14 cellular contexts compared by ENCODE assay signal in the genomic region with DNA sequence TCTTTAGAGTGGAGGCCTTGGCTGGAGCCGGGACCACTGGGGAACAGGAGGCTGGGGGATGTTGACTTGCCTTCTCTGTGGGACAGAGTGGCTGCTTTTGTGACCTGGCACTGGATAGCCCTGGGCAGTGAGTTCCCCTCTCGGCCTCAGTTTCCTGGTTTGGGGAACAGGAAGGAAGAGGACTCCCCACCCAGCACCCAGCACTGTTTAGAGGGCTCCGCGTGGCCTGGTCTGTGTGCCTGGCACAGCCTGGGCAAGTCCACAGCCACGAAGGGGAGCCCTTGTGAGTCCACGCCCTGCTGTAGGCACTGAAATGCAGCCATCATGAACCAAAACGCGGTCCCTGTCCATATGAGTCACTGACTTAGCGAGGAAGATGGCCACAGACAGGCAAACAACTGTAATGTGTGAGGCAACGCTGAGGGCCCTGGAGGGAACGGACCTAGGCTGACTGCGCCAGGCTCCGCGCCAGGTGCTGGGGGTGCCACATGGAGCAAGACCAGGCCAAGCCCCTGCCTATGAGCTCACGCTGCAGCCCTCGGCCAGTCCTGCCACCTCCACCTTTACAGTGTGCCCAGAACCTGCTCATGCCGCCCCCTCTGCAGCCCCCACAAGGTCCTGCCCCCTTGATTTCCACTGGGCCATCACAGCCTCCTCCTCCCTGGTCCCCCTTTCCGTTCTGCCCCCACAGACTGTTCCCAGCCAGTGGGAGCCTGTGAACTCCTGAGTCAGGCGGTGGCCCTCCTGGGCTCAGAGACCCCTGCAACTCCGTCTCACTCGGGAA. TPM values are rescaled to one million over a fixed set of nuclear protein-coding genes. Genes with fewer than 3 reads are reported as not detected.
DNase-seq lines count a peak whose midpoint lies in the region; FAIRE-seq and TF ChIP-seq lines count a peak whose summit lies in the region.
"Had no signal": no experiment of that assay in that cellular context is flagged by ENCODE, and none has a peak within 500 bp of the region (broad histone marks: within the 10 kb centered on the region; RNA-seq: fewer than 3 reads in every experiment).

No MANE protein-coding gene starts in this region.

- 79% methylated on average over 15 of the region's 21 CpGs for WGBS in esophagus muscularis mucosa

- no peak for DNase-seq in AG04450 (ENCODE audit: low read depth, low spot score)
- DNase-seq in RWPE1 (ENCODE audit: low spot score) = peak; percentile 42
- DNase-seq in esophagus muscularis mucosa (ENCODE audit: extremely low spot score) = no peak
- no peak for DNase-seq in neural crest cell (ENCODE audit: low read depth, low spot score)
- no peak for DNase-seq in KG1 (lab: John Stamatoyannopoulos, UW)
- DNase-seq in central memory CD4-positive, alpha-beta T cell = no peak
- no peak for DNase-seq in HT-29 (ENCODE audit: low spot score)
- DNase-seq in urothelium cell line (ENCODE audit: low spot score) = no peak
- DNase-seq: gastrocnemius medialis, NCI-H1048, NCI-H345 had no signal

- no peak for TF ChIP-seq POLR2A in esophagus muscularis mucosa (IDR thresholded peaks at IDR 0.05; ENCODE audit: low read depth)

- CTCF ChIA-PET in AG04450 (lab: Charles Lee) = interaction anchor here (1.2 kb wide), 1 partner anchor 26 kb away, joined by 3 read pairs; no protein-coding TSS in a partner anchor
- CTCF ChIA-PET in RWPE1 (lab: Yijun Ruan, JAX) = no interaction called here

- H3K36me3 Mint-ChIP-seq in neural crest cell (ENCODE audit: low read depth) = no peaks in the 10 kb centered on the region
- H3K36me3 Mint-ChIP-seq: WTC11 had no signal

- FAIRE-seq in urothelium cell line (lab: Jason Lieb, UNC) = no peak

- intact Hi-C loops in esophagus muscularis mucosa (cut with DNase I) = no loop called here

- no peaks in the 10 kb centered on the region; the same call in 1 of the 2 replicates for H3K9me3 ChIP-seq in AG04450 (ENCODE audit: control insufficient read depth, insufficient read depth, low read length)
- H3K9me3 ChIP-seq in esophagus muscularis mucosa = no peaks in the 10 kb centered on the region
- H3K9me3 ChIP-seq: gastrocnemius medialis had no signal

- H3K27me3 ChIP-seq in AG04450 (ENCODE audit: control insufficient read depth, insufficient read depth, low read length) (no peaks in the 10 kb centered on the region), esophagus muscularis mucosa (no peaks in the 10 kb centered on the region)
- H3K27me3 ChIP-seq: gastrocnemius medialis had no signal

- POLR2A ChIA-PET in AG04450 (lab: Yijun Ruan, JAX) = no interaction called here
- POLR2A ChIA-PET in RWPE1 (lab: Yijun Ruan, JAX; ENCODE audit: low non-redundant PET) = no interaction called here

- H3K4me3 ChIP-seq in AG04450 (ENCODE audit: low read depth, low read length) = no peak overlapping the region
- H3K4me3 ChIP-seq in esophagus muscularis mucosa = no peak overlapping the region
- H3K4me3 ChIP-seq: gastrocnemius medialis had no signal

- peaks cover 22% of the 10 kb centered on the region for H3K4me1 Mint-ChIP-seq in neural crest cell

- no peak for TF ChIP-seq EP300 in esophagus muscularis mucosa (IDR thresholded peaks at IDR 0.05)

- no peaks in the 10 kb centered on the region for H3K36me3 ChIP-seq in esophagus muscularis mucosa
- H3K36me3 ChIP-seq: gastrocnemius medialis had no signal

- no peaks in the 10 kb centered on the region for H3K9me3 Mint-ChIP-seq in neural crest cell
- H3K9me3 Mint-ChIP-seq: WTC11 had no signal

- peaks cover 32 to 79% (median 66%) of the 10 kb centered on the region in 4 donors for H3K4me1 ChIP-seq in esophagus muscularis mucosa
- H3K4me1 ChIP-seq: gastrocnemius medialis had no signal

- no peak overlapping the region for H3K4me3 Mint-ChIP-seq in neural crest cell
- H3K4me3 Mint-ChIP-seq: WTC11 had no signal

- H3K27ac Mint-ChIP-seq in neural crest cell (ENCODE audit: unreplicated experiment) = peak overlapping the region; percentile 43

- H3K27ac ChIP-seq in AG04450 (ENCODE audit: low read depth, low read length) (peak overlapping the region; percentile 65), RWPE1 (peak overlapping the region; percentile 79), esophagus muscularis mucosa (replicated peaks in 1 of 4) (peak overlapping the region; percentile 18 to 71 (median 67))
- H3K27ac ChIP-seq: gastrocnemius medialis, parathyroid adenoma had no signal

- H3K27me3 Mint-ChIP-seq in neural crest cell (ENCODE audit: low read depth) = no peaks in the 10 kb centered on the region

- no peak for TF ChIP-seq CTCF in AG04450 (IDR thresholded peaks at IDR 0.05; ENCODE audit: low read depth, low read length)
- no peak for TF ChIP-seq CTCF in RWPE1 (conservative IDR thresholded peaks at IDR 0.05; ENCODE audit: low read depth)
- TF ChIP-seq CTCF in esophagus muscularis mucosa (IDR thresholded peaks at IDR 0.05) = no peak
- TF ChIP-seq CTCF in neural crest cell (conservative IDR thresholded peaks at IDR 0.05) = no peak

RNA-seq across cellular contexts. Expression of a gene that starts 35.5 kb away (rescaled TPM):
- 10.4 and 12.4 TPM in 2 replicates for polyA plus RNA-seq in AG04450 (2011; rRNA removed)
- 17.5 and 21.6 TPM in 2 replicates for polyA minus RNA-seq in AG04450 (2011; rRNA and poly(A)+ RNA removed)
- total RNA-seq in esophagus muscularis mucosa = 10 to 100 TPM in 2 of 4 donors, 1 to 10 TPM in 2; 8.3 to 18.4 (median 11.0) TPM
- total RNA-seq in neural crest cell = 54.4 and 56.8 TPM in 2 replicates
- total RNA-seq in HT-29 (2014; rRNA removed; shearing (Covaris generic)) = 42.3 and 46.5 TPM in 2 replicates

RNA-seq across cellular contexts. Expression of a gene that starts 35.7 kb away (rescaled TPM):
- not detected in 2 replicates for polyA plus RNA-seq in AG04450 (2011; rRNA removed)
- not detected in 2 replicates for polyA minus RNA-seq in AG04450 (2011; rRNA and poly(A)+ RNA removed)
- under 1 TPM in 3 of 4 donors, not detected in 1; 0.17 to 0.42 (median 0.39) TPM for total RNA-seq in esophagus muscularis mucosa
- not detected in 2 replicates for total RNA-seq in neural crest cell
- total RNA-seq in HT-29 (2014; rRNA removed; shearing (Covaris generic)) = 0.31 TPM in 1 of 2 replicates, not detected in the other
- total RNA-seq: gastrocnemius medialis, Right ventricle myocardium superior had no signal

RNA-seq across cellular contexts. Expression of a gene that starts 43.0 kb away (rescaled TPM):
- polyA plus RNA-seq in AG04450 (2011; rRNA removed) = not detected in 2 replicates
- not detected in 2 replicates for polyA minus RNA-seq in AG04450 (2011; rRNA and poly(A)+ RNA removed)
- total RNA-seq in esophagus muscularis mucosa (not detected), neural crest cell (not detected in 2 replicates)
- total RNA-seq in HT-29 (2014; rRNA removed; shearing (Covaris generic)) = not detected in 2 replicates
- total RNA-seq: gastrocnemius medialis, Right ventricle myocardium superior had no signal
